Comparison of ENCODE assay signal across 15 cellular contexts in genomic region chr11:68506908-68507307, GRCh38. TPM values are rescaled to one million over a fixed set of nuclear protein-coding genes. Genes with fewer than 3 reads are reported as not detected.
A peak's percentile ranks its signal among the peaks of the same experiment; 100 is the strongest.
DNase-seq lines count a peak whose midpoint lies in the region; ATAC-seq and TF ChIP-seq lines count a peak whose summit lies in the region.
"Had no signal": no experiment of that assay in that cellular context is flagged by ENCODE, and none has a peak within 500 bp of the region (broad histone marks: within the 10 kb centered on the region; RNA-seq: fewer than 3 reads in every experiment).

No MANE protein-coding gene starts in this region.

- intact Hi-C loops in naive thymus-derived CD4-positive, alpha-beta T cell (cut with micrococcal nuclease): loop anchor here (5.0 to 10.0 kb wide), 2 partner anchors 45 to 58 kb away; partner anchors contain the start of gene PPP6R3 (in 1 of the 2)

- H3K4me3 ChIP-seq in KMS-11 (IDR thresholded peaks at IDR 0.05; ENCODE audit: insufficient read depth, low read depth, low read length): no peak overlapping the region
- H3K4me3 ChIP-seq in naive thymus-derived CD4-positive, alpha-beta T cell (ENCODE audit: low read length): no peak overlapping the region

- peaks cover 0 to 27% (median 8%) of the 10 kb centered on the region in 5 donors for H3K36me3 Mint-ChIP-seq in naive thymus-derived CD4-positive, alpha-beta T cell

- no peak overlapping the region for H3K4me2 ChIP-seq in KMS-11

- no peak overlapping the region for H3K9ac ChIP-seq in KMS-11

- POLR2A ChIA-PET in naive thymus-derived CD4-positive, alpha-beta T cell (lab: Charles Lee): interaction anchor here (0.7 kb wide), 1 partner anchor 573 kb away, joined by 4 read pairs; no protein-coding TSS in a partner anchor

- H3K9me3 Mint-ChIP-seq in naive thymus-derived CD4-positive, alpha-beta T cell: no peaks in the 10 kb centered on the region
- H3K9me3 Mint-ChIP-seq: activated CD4-positive, alpha-beta T cell treated with anti-CD3 and anti-CD28 coated beads, Interleukin-2, amount 10 ng/mL, durations not matched to agents 7 days and 5 days; brain; type B pancreatic cell had no signal

- H3K27me3 ChIP-seq in KMS-11 (ENCODE audit: insufficient read depth, low read depth): no peaks in the 10 kb centered on the region
- no peaks in the 10 kb centered on the region for H3K27me3 ChIP-seq in naive thymus-derived CD4-positive, alpha-beta T cell (ENCODE audit: control insufficient read depth in 2 of 2, insufficient read depth in 2 of 2, low read length in 2 of 2)

- no peaks in the 10 kb centered on the region for H3K9me3 ChIP-seq in naive thymus-derived CD4-positive, alpha-beta T cell (ENCODE audit: control insufficient read depth in 2 of 3, low read length in 3 of 3)

- H3K27me3 Mint-ChIP-seq in naive thymus-derived CD4-positive, alpha-beta T cell: no peaks in the 10 kb centered on the region
- H3K27me3 Mint-ChIP-seq: activated CD4-positive, alpha-beta T cell treated with anti-CD3 and anti-CD28 coated beads, Interleukin-2, amount 10 ng/mL, durations not matched to agents 7 days and 5 days; brain; type B pancreatic cell had no signal

- peaks cover 100% of the 10 kb centered on the region for H3K79me2 ChIP-seq in KMS-11 (ENCODE audit: insufficient read depth, low read depth)

- H3K27ac Mint-ChIP-seq in naive thymus-derived CD4-positive, alpha-beta T cell: peak overlapping the region in 6 of 9 donors; percentile 10 to 82 (median 56)
- H3K27ac Mint-ChIP-seq: activated CD4-positive, alpha-beta T cell treated with anti-CD3 and anti-CD28 coated beads, Interleukin-2, amount 10 ng/mL, durations not matched to agents 7 days and 5 days; type B pancreatic cell had no signal

- H3K4me1 Mint-ChIP-seq in naive thymus-derived CD4-positive, alpha-beta T cell: peaks cover 52 to 94% (median 84%) of the 10 kb centered on the region in 7 donors

- DNase-seq in NCI-H82 (lab: John Stamatoyannopoulos, UW) (peak; percentile 18), NCI-H82 treated with DMSO at 0.1 percent for 48 hours (lab: John Stamatoyannopoulos, UW; ENCODE audit: unreplicated experiment) (no peak), SHP77 treated with DMSO at 0.1 percent for 48 hours (lab: John Stamatoyannopoulos, UW) (no peak), retina (no peak), cortex of kidney (lab: John Stamatoyannopoulos, UW) (no peak)
- no peak for DNase-seq in naive thymus-derived CD4-positive, alpha-beta T cell
- DNase-seq: ACHN; activated CD4-positive, alpha-beta T cell treated with anti-CD3 and anti-CD28 coated beads, Interleukin-2, amount 10 ng/mL, durations not matched to agents 7 days and 5 days; DND-41; NCI-H187; T-helper 1 cell had no signal

- CTCF ChIA-PET in naive thymus-derived CD4-positive, alpha-beta T cell (lab: Charles Lee): no interaction called here

- ATAC-seq in SK-N-SH treated with all-trans-retinoic acid at 6 μM for 48 hours: no peak
- no peak for ATAC-seq in naive thymus-derived CD4-positive, alpha-beta T cell

- H3K27ac ChIP-seq in KMS-11: no peak overlapping the region
- H3K27ac ChIP-seq in naive thymus-derived CD4-positive, alpha-beta T cell (ENCODE audit: low read depth, low read length): no peak overlapping the region

- peak overlapping the region in 9 of 10 donors; percentile 1 to 59 (median 38) for H3K4me3 Mint-ChIP-seq in naive thymus-derived CD4-positive, alpha-beta T cell
- H3K4me3 Mint-ChIP-seq: activated CD4-positive, alpha-beta T cell treated with anti-CD3 and anti-CD28 coated beads, Interleukin-2, amount 10 ng/mL, durations not matched to agents 7 days and 5 days; brain; type B pancreatic cell had no signal

- H2AFZ ChIP-seq in KMS-11 (ENCODE audit: low read depth): no peak overlapping the region

- peaks cover 32% of the 10 kb centered on the region for H3K4me1 ChIP-seq in KMS-11 (ENCODE audit: low read depth, poor library complexity, severe bottlenecking)
- peaks cover 0 to 32% of the 10 kb centered on the region in 2 donors for H3K4me1 ChIP-seq in naive thymus-derived CD4-positive, alpha-beta T cell (ENCODE audit: control insufficient read depth in 2 of 2, insufficient read depth in 2 of 2, low read length in 2 of 2)

- H3K36me3 ChIP-seq in KMS-11 (ENCODE audit: insufficient read depth): no peaks in the 10 kb centered on the region
- peaks cover 0 to 4% (median 0%) of the 10 kb centered on the region in 3 experiments for H3K36me3 ChIP-seq in naive thymus-derived CD4-positive, alpha-beta T cell (ENCODE audit: control insufficient read depth in 2 of 3, insufficient read depth in 3 of 3, low read length in 3 of 3)

- peaks cover 42% of the 10 kb centered on the region for H4K20me1 ChIP-seq in KMS-11 (ENCODE audit: insufficient read depth)

- TF ChIP-seq CTCF in KMS-11 (conservative IDR thresholded peaks at IDR 0.05; ENCODE audit: low read depth, low read length): peak; percentile 38; the same call in 1 of the 2 replicates

TF ChIP-seq in SK-N-SH treated with all-trans-retinoic acid at 6 μM for 48 hours, 23 proteins besides CTCF, POLR2A, EP300 and RAD21:
- TF ChIP-seq POU6F1 (CRISPR knock-in tag; IDR thresholded peaks at IDR 0.05; ENCODE audit: borderline replicate concordance, low read depth) (no peak), ZFP30 (CRISPR knock-in tag; IDR thresholded peaks at IDR 0.05) (no peak), OSR1 (CRISPR knock-in tag; IDR thresholded peaks at IDR 0.05) (no peak), CSDC2 (CRISPR knock-in tag; IDR thresholded peaks at IDR 0.05) (no peak), ISL1 (CRISPR knock-in tag; IDR thresholded peaks at IDR 0.05) (0 out of 2 replicates have a peak, but pooled peaks have one; percentile 23), PPARA (CRISPR knock-in tag; IDR thresholded peaks at IDR 0.05; ENCODE audit: borderline replicate concordance) (no peak)

RNA-seq across cellular contexts. Expression of gene PPP6R3, which starts 46.4 kb away (rescaled TPM):
- 100 to 1,000 TPM; 112 to 159 (median 138) TPM for total RNA-seq in naive thymus-derived CD4-positive, alpha-beta T cell
- 10 to 100 TPM; 43.5 to 51.8 TPM for polyA plus RNA-seq in naive thymus-derived CD4-positive, alpha-beta T cell
